ENCODE assay signal across 8 cellular contexts in the genomic region with DNA sequence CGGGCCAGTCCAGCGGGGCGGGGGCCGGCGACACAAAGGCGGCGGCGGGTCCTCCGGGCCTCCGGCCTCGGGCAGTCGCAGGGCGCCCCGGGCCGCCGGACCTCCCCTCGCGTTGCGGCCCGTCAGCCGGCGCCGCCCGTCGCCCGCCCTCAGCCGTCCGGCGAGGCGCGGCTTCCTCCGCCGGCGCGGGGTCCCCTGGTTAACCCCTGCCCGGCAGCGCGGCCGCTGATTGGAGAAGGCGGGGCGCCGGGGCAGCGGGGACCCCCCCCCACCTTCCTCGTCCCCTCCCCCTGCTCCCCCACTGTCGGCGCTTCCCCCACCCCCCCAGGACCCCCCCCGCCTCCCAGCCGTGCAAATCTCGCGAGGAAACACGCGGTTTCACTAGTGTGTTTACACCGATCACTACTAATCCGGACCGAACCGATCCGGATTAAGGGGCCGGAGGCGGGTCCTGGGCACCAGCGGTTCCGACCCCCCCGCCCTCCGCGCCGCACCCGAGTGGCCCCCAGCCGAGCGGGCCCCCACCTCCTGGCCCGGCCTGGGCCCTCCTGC. TPM values are rescaled to one million over a fixed set of nuclear protein-coding genes. Genes with fewer than 3 reads are reported as not detected.
DNase-seq lines count a peak whose midpoint lies in the region; ATAC-seq and TF ChIP-seq lines count a peak whose summit lies in the region.
"Not testable (repeated sequence)": the region's sequence is repeated elsewhere in the genome, so short reads cannot be mapped to it uniquely, and the experiment has no call there.

A gene (plus strand): TSS at position 402 of the 552 bp plus-strand sequence. CDS start 2,301 bp downstream, outside the sequence.

- H3K27ac Mint-ChIP-seq in natural killer cell treated with Interleukin-12 subunit alpha and Interleukin-12 subunit beta and Interleukin-15 and Interleukin-18, amount 100 ng/mL, for 72 hours = peak within 1 kb of the TSS; percentile 89 to 96

- peak within 1 kb of the TSS; percentile 96 for H3K4me3 Mint-ChIP-seq in natural killer cell treated with Interleukin-12 subunit alpha and Interleukin-12 subunit beta and Interleukin-15 and Interleukin-18, amount 100 ng/mL, for 72 hours

- H3K4me1 Mint-ChIP-seq in natural killer cell treated with Interleukin-12 subunit alpha and Interleukin-12 subunit beta and Interleukin-15 and Interleukin-18, amount 100 ng/mL, for 72 hours (ENCODE audit: low read depth in 2 of 2) = peaks cover 19 to 27% of the 10 kb centered on the region in 2 donors

- H3K27me3 Mint-ChIP-seq in natural killer cell treated with Interleukin-12 subunit alpha and Interleukin-12 subunit beta and Interleukin-15 and Interleukin-18, amount 100 ng/mL, for 72 hours = not testable (repeated sequence)

- peak; percentile 85 for DNase-seq in EH (ENCODE audit: low read depth)
- peak; percentile 63 for DNase-seq in H4 (ENCODE audit: low spot score)
- peak; percentile 77 for DNase-seq in LoVo (ENCODE audit: low spot score)
- DNase-seq in SK-MEL-5 (ENCODE audit: low read depth, low spot score) = peak; percentile 81
- DNase-seq in activated gamma-delta T cell (lab: John Stamatoyannopoulos, UW) = peak; percentile 58
- peak; percentile 75 for DNase-seq in fibroblast of the aortic adventitia (ENCODE audit: low read depth)
- DNase-seq in natural killer cell treated with Interleukin-12 subunit alpha and Interleukin-12 subunit beta and Interleukin-15 and Interleukin-18, amount 100 ng/mL, for 72 hours (ENCODE audit: low spot score) = peak; percentile 85
- peak; percentile 69 to 83 (median 76) for DNase-seq in stimulated activated naive CD4-positive, alpha-beta T cell (lab: John Stamatoyannopoulos, UW)

- H3K4me3 ChIP-seq in fibroblast of the aortic adventitia (ENCODE audit: low read depth, low read length) = peak within 1 kb of the TSS; percentile 75

- ATAC-seq in natural killer cell treated with Interleukin-12 subunit alpha and Interleukin-12 subunit beta and Interleukin-15 and Interleukin-18, amount 100 ng/mL, for 72 hours = peak; percentile 87 to 92

- not testable (repeated sequence) for TF ChIP-seq CTCF in fibroblast of the aortic adventitia (IDR thresholded peaks at IDR 0.05; ENCODE audit: insufficient read depth, low read length)

- in situ Hi-C loops in SK-MEL-5 (cut with HindIII; ENCODE audit: low pct_unique_long_range_greater_than_20kb, low sequenced_read_pairs) = not testable (repeated sequence)

- H3K36me3 Mint-ChIP-seq in natural killer cell treated with Interleukin-12 subunit alpha and Interleukin-12 subunit beta and Interleukin-15 and Interleukin-18, amount 100 ng/mL, for 72 hours = not testable (repeated sequence)

- not testable (repeated sequence) for H3K9me3 Mint-ChIP-seq in natural killer cell treated with Interleukin-12 subunit alpha and Interleukin-12 subunit beta and Interleukin-15 and Interleukin-18, amount 100 ng/mL, for 72 hours

RNA-seq across cellular contexts. Expression of the gene that starts here (rescaled TPM):
- 29.1 and 33.4 TPM in 2 replicates for total RNA-seq in H4 (2014; rRNA removed; shearing (Covaris generic))
- 54.4 and 57.2 TPM in 2 replicates for total RNA-seq in SK-MEL-5 (2014; rRNA removed; shearing (Covaris generic))
- 40.2 and 42.9 TPM in 2 replicates for polyA plus RNA-seq in SK-MEL-5 (2015; cell fraction: cytosol; rRNA removed)
- polyA plus RNA-seq in SK-MEL-5 (2015; cell fraction: nucleus; rRNA removed) = 34.8 and 37.7 TPM in 2 replicates
- total RNA-seq in fibroblast of the aortic adventitia (ENCODE audit: low replicate concordance) = 39.1 and 52.7 TPM in 2 replicates
- 10 to 100 TPM; 51.4 to 58.7 TPM for total RNA-seq in natural killer cell treated with Interleukin-12 subunit alpha and Interleukin-12 subunit beta and Interleukin-15 and Interleukin-18, amount 100 ng/mL, for 72 hours

Comparison
In these comparisons a context has a peak if more than half of its experiments do, and no peak if none do; other contexts are left out.
1. Peak in every context shown above with its lines: DNase-seq, ATAC-seq and H3K4me3 ChIP-seq.